8 cellular contexts compared by ENCODE assay signal in the genomic region with DNA sequence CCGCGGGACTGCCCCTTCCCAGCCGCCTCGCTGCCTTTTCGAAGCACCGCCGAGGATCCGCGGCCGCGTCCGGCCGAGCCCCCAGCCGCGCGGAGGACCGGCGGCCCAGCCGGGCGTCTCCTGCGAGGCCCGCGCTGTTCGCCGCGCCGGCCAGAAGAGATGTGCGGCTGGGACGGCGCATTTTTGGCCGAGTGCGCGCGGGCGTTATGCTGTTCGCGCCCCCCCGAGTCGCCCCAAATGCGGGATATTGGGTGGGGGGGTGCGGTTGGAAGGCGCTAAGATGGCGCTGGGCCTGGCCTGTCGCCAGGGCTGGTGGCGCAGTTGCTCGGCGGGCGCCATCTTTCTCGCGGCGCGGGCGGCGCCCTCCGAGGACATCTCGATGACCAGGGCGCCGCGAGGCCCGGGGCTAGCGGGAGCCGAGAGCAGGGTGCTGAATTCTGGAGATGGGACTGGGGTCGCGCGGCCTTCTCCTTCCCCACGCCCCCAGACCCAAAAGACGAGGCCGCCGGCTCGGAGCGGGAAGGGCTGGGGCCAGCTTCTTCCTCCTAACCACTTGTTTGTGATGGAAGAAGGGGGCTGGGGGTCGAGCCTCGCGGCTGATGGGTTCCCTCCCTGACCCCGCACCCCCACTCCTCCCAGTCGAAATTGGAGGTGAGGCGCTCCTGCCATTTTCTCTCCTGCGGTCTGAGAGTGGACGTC. TPM values are rescaled to one million over a fixed set of nuclear protein-coding genes. Genes with fewer than 3 reads are reported as not detected.
DNase-seq lines count a peak whose midpoint lies in the region; ATAC-seq, FAIRE-seq and TF ChIP-seq lines count a peak whose summit lies in the region.

No MANE protein-coding gene starts in this region.

- H3K4me1 ChIP-seq in right atrium auricular region (peaks cover 0 to 35% of the 10 kb centered on the region in 2 donors), psoas muscle (peaks cover 28% of the 10 kb centered on the region)

- H3K36me3 ChIP-seq in BJ (ENCODE audit: control insufficient read depth, insufficient read depth, low read length) (no peaks in the 10 kb centered on the region), right atrium auricular region (no peaks in the 10 kb centered on the region), psoas muscle (ENCODE audit: insufficient read depth in 1 of 2, low read depth in 1 of 2) (no peaks in the 10 kb centered on the region)

- H3K27ac ChIP-seq in right atrium auricular region (peak overlapping the region; percentile 99), psoas muscle (peak overlapping the region; percentile 100)

- peak overlapping the region; percentile 72 for H3K4me3 ChIP-seq in BJ (ENCODE audit: low read depth, low read length)
- H3K4me3 ChIP-seq in LNCaP clone FGC (ENCODE audit: low read depth, low read length), result peak overlapping the region; percentile 60
- peak overlapping the region; percentile 77 to 78 for H3K4me3 ChIP-seq in right atrium auricular region
- peak overlapping the region; percentile 90 for H3K4me3 ChIP-seq in psoas muscle

- ATAC-seq in psoas muscle, result peak; percentile 66 to 77 (median 70)

- TF ChIP-seq CTCF in BJ (IDR thresholded peaks at IDR 0.05; ENCODE audit: insufficient read depth, low read depth, low read length), result no peak
- TF ChIP-seq CTCF in LNCaP clone FGC (IDR thresholded peaks at IDR 0.05; ENCODE audit: control insufficient read depth, extremely low read depth, insufficient read depth), result no peak
- TF ChIP-seq CTCF in right atrium auricular region (IDR thresholded peaks at IDR 0.05), result no peak
- no peak for TF ChIP-seq CTCF in psoas muscle (IDR thresholded peaks at IDR 0.05)

- 0% methylated on average over 62 to 79 of the region's 79 CpGs for WGBS in psoas muscle, 3 donors

- DNase-seq in BJ (ENCODE audit: low read depth) (no peak), GM19239 (ENCODE audit: insufficient read length, low spot score) (peak; percentile 36), LNCaP clone FGC (ENCODE audit: low read depth) (no peak), T-helper 1 cell (peak; percentile 62 to 78 (median 76)), amniotic epithelial cell (ENCODE audit: low read depth) (peak; percentile 54), right atrium auricular region (ENCODE audit: low spot score) (peak; percentile 69), psoas muscle (peak; percentile 84 to 91), urothelium cell line (ENCODE audit: low spot score) (peak; percentile 79)

- CTCF ChIA-PET in BJ (lab: Yijun Ruan, JAX), result interaction anchor here (0.6 to 1.0 kb wide), 2 partner anchors 94 to 391 kb away, joined by 3 read pairs; no protein-coding TSS in a partner anchor

- H3K27me3 ChIP-seq in BJ (ENCODE audit: control insufficient read depth, insufficient read depth, low read length), result no peaks in the 10 kb centered on the region
- no peaks in the 10 kb centered on the region for H3K27me3 ChIP-seq in right atrium auricular region
- no peaks in the 10 kb centered on the region for H3K27me3 ChIP-seq in psoas muscle (ENCODE audit: insufficient read depth in 3 of 3, low read length in 2 of 3)

- intact Hi-C loops in psoas muscle (cut with DNase I), result loop anchor here in 1 of 2 donors (2.0 to 5.0 kb wide), 2 partner anchors 37 to 94 kb away; partner anchors contain the start of genes RPL7L1 and TBCC

- H3K9me3 ChIP-seq in right atrium auricular region (no peaks in the 10 kb centered on the region), psoas muscle (no peaks in the 10 kb centered on the region)

- POLR2A ChIA-PET in BJ (lab: Charles Lee), result interaction anchor here (0.6 to 1.6 kb wide), 5 partner anchors 7 to 90 kb away, joined by 4 to 22 read pairs (median 8); partner anchors contain the start of gene TBCC

- no peak for FAIRE-seq in GM19239 (lab: Jason Lieb, UNC)
- FAIRE-seq in urothelium cell line (lab: Jason Lieb, UNC), result no peak

RNA-seq across cellular contexts. Expression of gene BICRAL, which starts 1.5 kb away (rescaled TPM):
- polyA plus RNA-seq in BJ (2011; rRNA removed) (7.4 and 8.6 TPM in 2 replicates), psoas muscle (1 to 10 TPM; 2.8 to 5.0 (median 2.9) TPM)
- polyA minus RNA-seq in BJ (2011; rRNA and poly(A)+ RNA removed), result 11.0 and 11.1 TPM in 2 replicates
- total RNA-seq in right atrium auricular region (10 to 100 TPM in 1 of 2 donors, 1 to 10 TPM in 1; 9.6 to 14.1 TPM), psoas muscle (10 to 100 TPM in 2 of 4 donors, 1 to 10 TPM in 2; 6.2 to 12.2 (median 10.5) TPM)

RNA-seq across cellular contexts. Expression of gene TBCC, which starts 37.4 kb away (rescaled TPM):
- polyA plus RNA-seq in BJ (2011; rRNA removed) (16.5 and 23.8 TPM in 2 replicates), psoas muscle (10 to 100 TPM; 13.1 to 41.3 (median 29.8) TPM)
- 15.4 and 15.5 TPM in 2 replicates for polyA minus RNA-seq in BJ (2011; rRNA and poly(A)+ RNA removed)
- total RNA-seq in right atrium auricular region (10 to 100 TPM; 18.8 to 21.4 TPM), psoas muscle (10 to 100 TPM; 17.0 to 26.9 (median 18.9) TPM)

Comparison
In these comparisons a context has a peak if more than half of its experiments do, and no peak if none do; other contexts are left out.
1. DNase-seq: peak in GM19239 (single experiment), T-helper 1 cell (5 of 5), amniotic epithelial cell (single experiment), right atrium auricular region (single experiment), psoas muscle (2 of 2) and urothelium cell line (single experiment); none in BJ (single experiment) and LNCaP clone FGC (single experiment).
2. Peak in every context shown above with its lines, with median percentiles within 50 percentile points of each other: H3K4me3 ChIP-seq.